Comparison of ENCODE assay signal across 8 cellular contexts in genomic region chr6:33771342-33772113, GRCh38. TPM values are rescaled to one million over a fixed set of nuclear protein-coding genes. Genes with fewer than 3 reads are reported as not detected.
DNase-seq lines count a peak whose midpoint lies in the region; ATAC-seq and TF ChIP-seq lines count a peak whose summit lies in the region.

No MANE protein-coding gene starts in this region.

- H3K27me3 ChIP-seq in ascending aorta, result no peaks in the 10 kb centered on the region

- peaks cover 12 to 44% of the 10 kb centered on the region in 2 donors for H3K4me1 ChIP-seq in ascending aorta

- no peaks in the 10 kb centered on the region for H3K9me3 ChIP-seq in ascending aorta

- peak; percentile 95 for DNase-seq in GM03348 (ENCODE audit: low spot score)
- DNase-seq in T-helper 1 cell, result peak; percentile 32 to 64 (median 51)
- DNase-seq in ascending aorta (ENCODE audit: low spot score in 2 of 2), result peak in 1 of 2 donors; percentile 87
- peak; percentile 96 for DNase-seq in hepatic stellate cell (ENCODE audit: low spot score)
- no peak for DNase-seq in retinal pigment epithelial cell (ENCODE audit: low read depth)
- no peak for DNase-seq in RKO (ENCODE audit: low spot score)

- intact Hi-C loops in ascending aorta (cut with DNase I), result loop anchor here (1.0 to 2.0 kb wide), 2 partner anchors 17 to 27 kb away; no protein-coding TSS in a partner anchor

- peak overlapping the region; percentile 18 to 42 for H3K4me3 ChIP-seq in ascending aorta
- H3K4me3 ChIP-seq in retinal pigment epithelial cell (ENCODE audit: low read length), result no peak overlapping the region

- no peak for ATAC-seq in GM18511 (IDR thresholded peaks at IDR 0.05; ENCODE audit: unreplicated experiment)

- peak overlapping the region; percentile 80 to 92 for H3K27ac ChIP-seq in ascending aorta

- peaks cover 38 to 43% of the 10 kb centered on the region in 2 donors for H3K36me3 ChIP-seq in ascending aorta

- TF ChIP-seq CTCF in LNCAP (IDR thresholded peaks at IDR 0.05) (peak; percentile 88), ascending aorta (IDR thresholded peaks at IDR 0.05) (peak; percentile 92 to 97 (median 94)), retinal pigment epithelial cell (conservative IDR thresholded peaks at IDR 0.05; ENCODE audit: low read depth, low read length) (peak; percentile 78)

RNA-seq across cellular contexts. Expression of gene LEMD2, which starts 17.4 kb away (rescaled TPM):
- total RNA-seq in ascending aorta, result 104 TPM

RNA-seq across cellular contexts. Expression of gene IP6K3, which starts 24.8 kb away (rescaled TPM):
- total RNA-seq in ascending aorta, result not detected

RNA-seq across cellular contexts. Expression of gene MLN, which starts 32.3 kb away (rescaled TPM):
- total RNA-seq in ascending aorta, result not detected

Comparison
In these comparisons a context has a peak if more than half of its experiments do, and no peak if none do; other contexts are left out.
1. DNase-seq: peak in GM03348 (single experiment), T-helper 1 cell (5 of 5) and hepatic stellate cell (single experiment); none in retinal pigment epithelial cell (single experiment) and RKO (single experiment).
2. Peak in every context shown above with its lines, with median percentiles within 50 percentile points of each other: CTCF ChIP-seq.